Comparison of ENCODE assay signal across 12 cellular contexts in the genomic region with DNA sequence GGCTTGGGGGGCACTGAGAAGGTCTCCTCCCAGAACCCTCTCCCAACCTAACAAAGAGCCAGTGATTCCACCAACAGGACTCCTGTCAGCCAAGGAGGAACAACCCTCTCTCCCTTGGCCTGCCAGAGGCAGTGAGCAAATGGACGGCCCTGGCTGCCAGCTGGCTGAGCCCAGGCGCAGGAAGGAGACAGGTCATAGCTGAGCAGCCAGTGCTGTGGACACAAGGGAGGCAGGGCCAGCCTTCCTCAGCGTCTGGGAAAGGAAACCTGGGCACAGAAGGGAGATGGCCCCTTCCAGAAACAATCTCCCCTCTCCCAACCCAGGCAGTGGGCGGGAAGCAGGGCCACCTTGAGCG. TPM values are rescaled to one million over a fixed set of nuclear protein-coding genes. Genes with fewer than 3 reads are reported as not detected.
DNase-seq lines count a peak whose midpoint lies in the region; TF ChIP-seq lines count a peak whose summit lies in the region.
"Had no signal": no experiment of that assay in that cellular context is flagged by ENCODE, and none has a peak within 500 bp of the region (broad histone marks: within the 10 kb centered on the region; RNA-seq: fewer than 3 reads in every experiment).

No MANE protein-coding gene starts in this region.

- no peak overlapping the region for H3K4me2 ChIP-seq in neural progenitor cell

- no peak overlapping the region for H3K4me3 Mint-ChIP-seq in neural progenitor cell

- H3K27ac ChIP-seq in neural progenitor cell = no peak overlapping the region

- no peaks in the 10 kb centered on the region for H3K36me3 Mint-ChIP-seq in neural progenitor cell

- no peaks in the 10 kb centered on the region for H3K36me3 ChIP-seq in neural progenitor cell

- H3K4me3 ChIP-seq in foreskin fibroblast (ENCODE audit: low read depth in 1 of 2, low read length in 2 of 2) (no peak overlapping the region), neural progenitor cell (no peak overlapping the region)

- no peak overlapping the region for H3K9ac ChIP-seq in neural progenitor cell

- H3K9me3 ChIP-seq in neural progenitor cell (ENCODE audit: low read depth) = no peaks in the 10 kb centered on the region

- H3K27me3 ChIP-seq in neural progenitor cell = peaks cover 5% of the 10 kb centered on the region

- H4K20me1 ChIP-seq in neural progenitor cell (ENCODE audit: low read depth) = no peaks in the 10 kb centered on the region

- no peaks in the 10 kb centered on the region for H3F3A ChIP-seq in neural progenitor cell (ENCODE audit: low read depth)

- peaks cover 2% of the 10 kb centered on the region for H3K9me3 Mint-ChIP-seq in neural progenitor cell

- DNase-seq in AG08396 (ENCODE audit: low spot score) (peak; percentile 55), M059J (ENCODE audit: low read depth) (peak; percentile 11), foreskin fibroblast (peak; percentile 1 to 24), neural progenitor cell (ENCODE audit: low spot score) (no peak), NCI-H226 (no peak), mesenteric fat pad (ENCODE audit: low spot score) (no peak), 8988T (no peak)
- DNase-seq in activated effector memory CD4-positive, alpha-beta T cell treated with anti-CD3 and anti-CD28 coated beads, Interleukin-2, amount 50 U/mL, for 16 hours = no peak
- DNase-seq: activated CD4-positive, alpha-beta T cell treated with anti-CD3 and anti-CD28 coated beads for 4 hours; activated gamma-delta T cell; NCI-H1092 treated with DMSO at 0.1 percent for 48 hours had no signal

- peaks cover 1% of the 10 kb centered on the region for H3K4me1 Mint-ChIP-seq in neural progenitor cell

- no peak overlapping the region for H2AFZ ChIP-seq in neural progenitor cell (replicated peaks)

- H3K79me2 ChIP-seq in neural progenitor cell (ENCODE audit: low read depth) = no peaks in the 10 kb centered on the region

- TF ChIP-seq CTCF in foreskin fibroblast (IDR thresholded peaks at IDR 0.05; ENCODE audit: low read depth, low read length) = no peak
- TF ChIP-seq CTCF in neural progenitor cell (IDR thresholded peaks at IDR 0.05) = no peak

- H3K27ac Mint-ChIP-seq in neural progenitor cell = peak overlapping the region; percentile 66

- H3K27me3 Mint-ChIP-seq in neural progenitor cell (ENCODE audit: insufficient read depth, low read depth) = peaks cover 2% of the 10 kb centered on the region

- H3K4me1 ChIP-seq in neural progenitor cell = no peaks in the 10 kb centered on the region

RNA-seq across cellular contexts. Expression of a gene that starts 2.1 kb away (rescaled TPM):
- not detected in 2 replicates for total RNA-seq in M059J (2014; rRNA removed; shearing (Covaris generic))
- not detected in 2 replicates for total RNA-seq in neural progenitor cell (ENCODE audit: low replicate concordance)
- 0.35 TPM for total RNA-seq in mesenteric fat pad
- total RNA-seq: fibroblast of villous mesenchyme had no signal

RNA-seq across cellular contexts. Expression of a gene that starts 40.3 kb away (rescaled TPM):
- not detected in 2 replicates for total RNA-seq in M059J (2014; rRNA removed; shearing (Covaris generic))
- not detected in 2 replicates for total RNA-seq in neural progenitor cell (ENCODE audit: low replicate concordance)
- not detected for total RNA-seq in mesenteric fat pad
- total RNA-seq: fibroblast of villous mesenchyme had no signal

RNA-seq across cellular contexts. Expression of a gene that starts 50.0 kb away (rescaled TPM):
- total RNA-seq in M059J (2014; rRNA removed; shearing (Covaris generic)) = 0.22 and 0.47 TPM in 2 replicates
- total RNA-seq in neural progenitor cell (ENCODE audit: low replicate concordance) = 13.8 and 48.7 TPM in 2 replicates
- total RNA-seq in mesenteric fat pad = 1.3 TPM

RNA-seq across cellular contexts. Expression of a gene that starts 59.6 kb away (rescaled TPM):
- total RNA-seq in M059J (2014; rRNA removed; shearing (Covaris generic)) = 8.1 and 13.8 TPM in 2 replicates
- total RNA-seq in neural progenitor cell (ENCODE audit: low replicate concordance) (25.8 and 30.0 TPM in 2 replicates), mesenteric fat pad (9.6 TPM)

Comparison
In these comparisons a context has a peak if more than half of its experiments do, and no peak if none do; other contexts are left out.
1. DNase-seq: peak in AG08396 (single experiment), M059J (single experiment) and foreskin fibroblast (2 of 2); none in neural progenitor cell (single experiment), activated effector memory CD4-positive, alpha-beta T cell treated with anti-CD3 and anti-CD28 coated beads, Interleukin-2, amount 50 U/mL, for 16 hours (single experiment), NCI-H226 (single experiment), mesenteric fat pad (single experiment) and 8988T (single experiment).